ENCODE assay signal across 8 cellular contexts in genomic region chr3:130893240-130894129, GRCh38. TPM values are rescaled to one million over a fixed set of nuclear protein-coding genes. Genes with fewer than 3 reads are reported as not detected.
DNase-seq lines count a peak whose midpoint lies in the region; ATAC-seq and TF ChIP-seq lines count a peak whose summit lies in the region.

A gene with protein sequence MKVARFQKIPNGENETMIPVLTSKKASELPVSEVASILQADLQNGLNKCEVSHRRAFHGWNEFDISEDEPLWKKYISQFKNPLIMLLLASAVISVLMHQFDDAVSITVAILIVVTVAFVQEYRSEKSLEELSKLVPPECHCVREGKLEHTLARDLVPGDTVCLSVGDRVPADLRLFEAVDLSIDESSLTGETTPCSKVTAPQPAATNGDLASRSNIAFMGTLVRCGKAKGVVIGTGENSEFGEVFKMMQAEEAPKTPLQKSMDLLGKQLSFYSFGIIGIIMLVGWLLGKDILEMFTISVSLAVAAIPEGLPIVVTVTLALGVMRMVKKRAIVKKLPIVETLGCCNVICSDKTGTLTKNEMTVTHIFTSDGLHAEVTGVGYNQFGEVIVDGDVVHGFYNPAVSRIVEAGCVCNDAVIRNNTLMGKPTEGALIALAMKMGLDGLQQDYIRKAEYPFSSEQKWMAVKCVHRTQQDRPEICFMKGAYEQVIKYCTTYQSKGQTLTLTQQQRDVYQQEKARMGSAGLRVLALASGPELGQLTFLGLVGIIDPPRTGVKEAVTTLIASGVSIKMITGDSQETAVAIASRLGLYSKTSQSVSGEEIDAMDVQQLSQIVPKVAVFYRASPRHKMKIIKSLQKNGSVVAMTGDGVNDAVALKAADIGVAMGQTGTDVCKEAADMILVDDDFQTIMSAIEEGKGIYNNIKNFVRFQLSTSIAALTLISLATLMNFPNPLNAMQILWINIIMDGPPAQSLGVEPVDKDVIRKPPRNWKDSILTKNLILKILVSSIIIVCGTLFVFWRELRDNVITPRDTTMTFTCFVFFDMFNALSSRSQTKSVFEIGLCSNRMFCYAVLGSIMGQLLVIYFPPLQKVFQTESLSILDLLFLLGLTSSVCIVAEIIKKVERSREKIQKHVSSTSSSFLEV (plus strand): TSS chr3:130894084. CDS start chr3:130894770, 686 bp downstream.

- H3K9me1 ChIP-seq in IMR-90 (ENCODE audit: insufficient read depth, low read length) = no peaks in the 10 kb centered on the region

- peak within 1 kb of the TSS; percentile 99 for H2AFZ ChIP-seq in IMR-90 (replicated peaks; ENCODE audit: low read length, poor library complexity)
- H2AFZ ChIP-seq in OCI-LY7 (ENCODE audit: low read length) = peak within 1 kb of the TSS; percentile 87

- H2BK120ac ChIP-seq in IMR-90 (ENCODE audit: low read depth, low read length) = peak within 1 kb of the TSS; percentile 73

- no peak within 1 kb of the TSS for H2BK20ac ChIP-seq in IMR-90 (ENCODE audit: low read depth, low read length)

- H4K91ac ChIP-seq in IMR-90 (ENCODE audit: insufficient read depth, low read depth, low read length) = peak within 1 kb of the TSS; percentile 88

- peak within 1 kb of the TSS; percentile 32; the same call in 1 of the 3 replicates for H2BK15ac ChIP-seq in IMR-90 (ENCODE audit: low read depth, low read length)

- H3K27ac ChIP-seq in IMR-90 (ENCODE audit: insufficient read depth, low read length) (peak within 1 kb of the TSS; percentile 95), OCI-LY7 (ENCODE audit: low read depth, low read length, poor library complexity, severe bottlenecking) (peak within 1 kb of the TSS; percentile 68)

- peak within 1 kb of the TSS; percentile 87 for H3K23ac ChIP-seq in IMR-90 (ENCODE audit: low read depth, low read length)

- H3K79me2 ChIP-seq in OCI-LY7 (ENCODE audit: insufficient read depth, low read depth, low read length) = peaks cover 43% of the 10 kb centered on the region

- CTCF ChIA-PET in IMR-90 (lab: Yijun Ruan, JAX) = interaction anchor here (0.6 to 1.7 kb wide), 4 partner anchors 52 to 618 kb away, joined by 3 to 6 read pairs (median 4); no protein-coding TSS in a partner anchor
- CTCF ChIA-PET in OCI-LY7 (lab: Charles Lee; ENCODE audit: unreplicated experiment) = interaction anchor here (0.6 to 2.2 kb wide), 5 partner anchors 21 to 1317 kb away, joined by 3 to 8 read pairs (median 3); no protein-coding TSS in a partner anchor

- peaks cover 7 to 26% of the 10 kb centered on the region in 2 experiments; a peak in 3 of 4 replicates for H3K79me1 ChIP-seq in IMR-90 (ENCODE audit: low read depth in 1 of 2, low read length in 2 of 2)

- no peaks in the 10 kb centered on the region for H3K36me3 ChIP-seq in IMR-90 (ENCODE audit: control insufficient read depth, insufficient read depth, low read length)
- no peaks in the 10 kb centered on the region for H3K36me3 ChIP-seq in OCI-LY7 (ENCODE audit: insufficient read depth, low read length)

- no TSS peak for BruUV-seq in IMR-90 (replicated peaks; lab: Mats Ljungman, UMichigan)
- TSS peak; percentile 85 for BruUV-seq in OCI-LY7 (replicated peaks; lab: Mats Ljungman, UMichigan)

- dilution Hi-C loops in IMR-90 (cut with HindIII; ENCODE audit: low sequenced_read_pairs, unreplicated experiment) = no loop called here

- H4K20me1 ChIP-seq in IMR-90 (ENCODE audit: insufficient read depth, low read length) = peaks cover 16% of the 10 kb centered on the region
- peaks cover 30% of the 10 kb centered on the region for H4K20me1 ChIP-seq in OCI-LY7 (ENCODE audit: insufficient read depth, low read length)

- peak within 1 kb of the TSS; percentile 81 for H4K5ac ChIP-seq in IMR-90 (ENCODE audit: low read depth, low read length)

- peak within 1 kb of the TSS; percentile 79 for H3K56ac ChIP-seq in IMR-90 (ENCODE audit: extremely low read depth, insufficient read depth, low read length)

- H2AK5ac ChIP-seq in IMR-90 (ENCODE audit: low read depth, low read length) = peak within 1 kb of the TSS; percentile 93

- peak within 1 kb of the TSS; percentile 93 to 99 for H4K8ac ChIP-seq in IMR-90 (ENCODE audit: low read depth in 2 of 2, low read length in 2 of 2)

- TF ChIP-seq POLR2A in IMR-90 (IDR thresholded peaks at IDR 0.05; ENCODE audit: low read depth, low read length) = peak; percentile 86

- peak within 1 kb of the TSS; percentile 93 for H3K9ac ChIP-seq in IMR-90 (ENCODE audit: low read depth, low read length)

- no peak for TF ChIP-seq RAD21 in IMR-90 (IDR thresholded peaks at IDR 0.05; ENCODE audit: low read length)

- TF ChIP-seq CTCF in IMR-90 (conservative IDR thresholded peaks at IDR 0.05; ENCODE audit: low read depth, low read length) (no peak), OCI-LY7 (conservative IDR thresholded peaks at IDR 0.05; ENCODE audit: low read length) (peak; percentile 8), epithelial cell of esophagus (IDR thresholded peaks at IDR 0.05; ENCODE audit: insufficient read depth, low read depth, low read length, missing control alignments) (no peak)

- peak within 1 kb of the TSS; percentile 66 for H3K18ac ChIP-seq in IMR-90 (ENCODE audit: low read depth, low read length)

- POLR2A ChIA-PET in IMR-90 (lab: Charles Lee; ENCODE audit: unreplicated experiment) (interaction anchor here (0.5 kb wide), 1 partner anchor 76 kb away, joined by 4 read pairs; no protein-coding TSS in a partner anchor), OCI-LY7 (lab: Charles Lee) (interaction anchor here (0.6 to 3.1 kb wide), 10 partner anchors 10 to 168 kb away, joined by 3 to 16 read pairs (median 6); partner anchors contain the start of genes ASTE1 and NEK11)

- H3K27me3 ChIP-seq in IMR-90 (ENCODE audit: control insufficient read depth, insufficient read depth, low read length) = no peaks in the 10 kb centered on the region
- H3K27me3 ChIP-seq in mononuclear cell (ENCODE audit: insufficient read depth, low read length) = no peaks in the 10 kb centered on the region

- no peaks in the 10 kb centered on the region for H3K9me2 ChIP-seq in OCI-LY7 (ENCODE audit: insufficient read depth, low read length)

- 1% methylated on average over 23 of the region's 73 CpGs; no CpG with 5 or more reads in 1 of the 2 experiments for whole genome bisulfite sequencing in IMR-90 (ENCODE audit: extremely low coverage in 2 of 2, insufficient read length in 1 of 2), 2 experiments

- intact Hi-C loops in IMR-90 (cut with micrococcal nuclease) (loop anchor here (1.0 to 10.0 kb wide), 7 partner anchors 107 to 617 kb away; partner anchors contain the start of genes ASTE1, NEK11 and NUDT16), OCI-LY7 (cut with micrococcal nuclease; ENCODE audit: unreplicated experiment) (loop anchor here (1.0 to 10.0 kb wide), 4 partner anchors 133 to 1521 kb away; partner anchors contain the start of genes ASTE1, DNAJC13, MRPL3 and NEK11)

- peak within 1 kb of the TSS; percentile 90 for H2AK9ac ChIP-seq in IMR-90 (replicated peaks; ENCODE audit: low read depth, low read length, poor library complexity)

- peak within 1 kb of the TSS; percentile 92 for H3K4ac ChIP-seq in IMR-90 (ENCODE audit: low read depth, low read length)

- H3K4me3 ChIP-seq in IMR-90 (ENCODE audit: insufficient read depth, low read depth, low read length) (peak within 1 kb of the TSS; percentile 80), OCI-LY7 (ENCODE audit: low read depth, low read length, poor library complexity, severe bottlenecking) (peak within 1 kb of the TSS; percentile 80), epithelial cell of esophagus (ENCODE audit: low read length) (peak within 1 kb of the TSS; percentile 91), mononuclear cell (ENCODE audit: low read length) (peak within 1 kb of the TSS; percentile 80)

- DNase-seq in DMS 273 treated with DMSO at 0.1 percent for 48 hours (lab: John Stamatoyannopoulos, UW) (peak; percentile 94), IMR-90 (peak; percentile 93), OCI-LY7 (ENCODE audit: low spot score) (peak; percentile 95), activated T-cell treated with anti-CD3 and anti-CD28 coated beads for 24 hours (ENCODE audit: low read depth) (peak; percentile 87), epithelial cell of esophagus (ENCODE audit: low read depth) (peak; percentile 97)
- peak; percentile 82 to 84 for DNase-seq in stimulated activated CD8-positive, alpha-beta memory T cell treated with anti-CD3 and anti-CD28 coated beads, Interleukin-4, amount 100 ng/mL, for 1 hour (ENCODE audit: low read depth in 2 of 2, low spot score in 1 of 2)

- H3K9me3 ChIP-seq in IMR-90 (ENCODE audit: control insufficient read depth, insufficient read depth, low read length) (no peaks in the 10 kb centered on the region), OCI-LY7 (ENCODE audit: low read length) (no peaks in the 10 kb centered on the region), mononuclear cell (ENCODE audit: low read depth, low read length) (no peaks in the 10 kb centered on the region)

- in situ Hi-C loops in IMR-90 (cut with MboI; ENCODE audit: low sequenced_read_pairs) = loop anchor here (5.0 kb wide), 1 partner anchor 146 kb away; the partner anchor contains the start of gene PIK3R4

- H3K4me1 ChIP-seq in IMR-90 (ENCODE audit: control insufficient read depth, insufficient read depth, low read length) (0 out of 2 replicates have a peak, but pooled peaks cover 1% of the 10 kb centered on the region), OCI-LY7 (ENCODE audit: insufficient read depth, low read length, poor library complexity, severe bottlenecking) (peaks cover 33% of the 10 kb centered on the region), mononuclear cell (ENCODE audit: insufficient read depth, low read length) (peaks cover 11% of the 10 kb centered on the region)

- H2BK5ac ChIP-seq in IMR-90 (ENCODE audit: low read depth, low read length, poor library complexity, severe bottlenecking) = peak within 1 kb of the TSS; percentile 90

- peak within 1 kb of the TSS; percentile 98 for H3K4me2 ChIP-seq in IMR-90 (ENCODE audit: low read depth, low read length)
- peak within 1 kb of the TSS; percentile 91 for H3K4me2 ChIP-seq in OCI-LY7 (ENCODE audit: low read length)

- peak; percentile 91 for ATAC-seq in GM21528 (IDR thresholded peaks at IDR 0.05; ENCODE audit: low FRiP score, unreplicated experiment)
- peak; percentile 96 for ATAC-seq in IMR-90 (ENCODE audit: low read depth)

- peak within 1 kb of the TSS; percentile 97 for H3K14ac ChIP-seq in IMR-90 (replicated peaks; ENCODE audit: low read depth, low read length)

TF ChIP-seq in IMR-90, 13 proteins besides CTCF, POLR2A, EP300 and RAD21 (continues in another document):
- TF ChIP-seq RFX5 (IDR thresholded peaks at IDR 0.05; ENCODE audit: low read depth, low read length) (no peak), NFE2L2 (IDR thresholded peaks at IDR 0.05; ENCODE audit: low read depth, low read length) (no peak), SMC3 (IDR thresholded peaks at IDR 0.05; ENCODE audit: low read depth, low read length) (no peak)

RNA-seq across cellular contexts. Expression of the gene that starts here (rescaled TPM):
- 41.4 and 78.9 TPM in 2 replicates for total RNA-seq in IMR-90 (2012; rRNA removed)
- polyA plus RNA-seq in IMR-90 (2012; rRNA removed) = 33.3 and 50.2 TPM in 2 replicates
- 7.9 and 11.3 TPM in 2 replicates for polyA plus RNA-seq in IMR-90 (2012; cell fraction: cytosol; rRNA removed)
- 6.4 and 66.6 TPM in 2 replicates for polyA plus RNA-seq in IMR-90 (2012; cell fraction: nucleus; rRNA removed; ENCODE audit: low replicate concordance)
- total RNA-seq in OCI-LY7 (2014; rRNA removed; shearing (Covaris generic)) = 28.6 and 31.1 TPM in 2 replicates
- total RNA-seq in OCI-LY7 (2022) = 46.2 and 56.8 TPM in 2 replicates
- total RNA-seq in mononuclear cell = 46.8 TPM

Comparison
In these comparisons a context has a peak if more than half of its experiments do, and no peak if none do; other contexts are left out.
1. Peak in every context shown above with its lines: DNase-seq, ATAC-seq, H3K4me3 ChIP-seq and H3K27ac ChIP-seq.